In genomic region chr1:94411217-94411616, GRCh38 we compare ENCODE assay signal across 14 cellular contexts. TPM values are rescaled to one million over a fixed set of nuclear protein-coding genes. Genes with fewer than 3 reads are reported as not detected.
A peak's percentile ranks its signal among the peaks of the same experiment; 100 is the strongest.
DNase-seq lines count a peak whose midpoint lies in the region; ATAC-seq and TF ChIP-seq lines count a peak whose summit lies in the region.
"Had no signal": no experiment of that assay in that cellular context is flagged by ENCODE, and none has a peak within 500 bp of the region (broad histone marks: within the 10 kb centered on the region; RNA-seq: fewer than 3 reads in every experiment).

No MANE protein-coding gene starts in this region.

- H3K4me3 ChIP-seq in ovary (no peak overlapping the region), lower leg skin (ENCODE audit: low read depth, poor library complexity, severe bottlenecking) (no peak overlapping the region)
- H3K4me3 ChIP-seq: gastroesophageal sphincter, SJSA1 had no signal

- no peak overlapping the region for H3K27ac ChIP-seq in foreskin keratinocyte
- no peak overlapping the region for H3K27ac ChIP-seq in ovary
- H3K27ac ChIP-seq: gastroesophageal sphincter, SJSA1 had no signal

- no peaks in the 10 kb centered on the region for H3K9me3 ChIP-seq in ovary
- H3K9me3 ChIP-seq: gastroesophageal sphincter, SJSA1 had no signal

- peak; percentile 81 for ATAC-seq in GM18909 (IDR thresholded peaks at IDR 0.05; ENCODE audit: poor library complexity, unreplicated experiment)
- peak; percentile 68 for ATAC-seq in GM21737 (IDR thresholded peaks at IDR 0.05; ENCODE audit: unreplicated experiment)
- peak; percentile 71 for ATAC-seq in HG03196 (IDR thresholded peaks at IDR 0.05; ENCODE audit: unreplicated experiment)
- ATAC-seq in foreskin keratinocyte: peak; percentile 41
- ATAC-seq: gastroesophageal sphincter had no signal

- TF ChIP-seq POLR2A in ovary (IDR thresholded peaks at IDR 0.05) (no peak), lower leg skin (IDR thresholded peaks at IDR 0.05) (no peak)

- intact Hi-C loops in ovary (cut with DNase I) (no loop called here), lower leg skin (cut with DNase I; ENCODE audit: low total_unique reads) (no loop called here)

- no peaks in the 10 kb centered on the region for H3K36me3 ChIP-seq in ovary
- H3K36me3 ChIP-seq: gastroesophageal sphincter, SJSA1 had no signal

- 35 to 43% (median 38%) methylated on average over 1 of the region's 1 CpG for WGBS in ovary, 3 donors
- WGBS in lower leg skin, 2 donors: 36 to 48% methylated on average over 1 of the region's 1 CpG

- TF ChIP-seq CTCF in foreskin keratinocyte (conservative IDR thresholded peaks at IDR 0.05) (no peak), ovary (IDR thresholded peaks at IDR 0.05) (no peak), lower leg skin (IDR thresholded peaks at IDR 0.05) (no peak)

- H3K27me3 ChIP-seq in foreskin keratinocyte (no peaks in the 10 kb centered on the region), ovary (no peaks in the 10 kb centered on the region)

- H3K4me1 ChIP-seq in foreskin keratinocyte (peaks cover 8% of the 10 kb centered on the region), ovary (ENCODE audit: insufficient read depth) (no peaks in the 10 kb centered on the region)
- H3K4me1 ChIP-seq: SJSA1 had no signal

- no peak for TF ChIP-seq EP300 in ovary (IDR thresholded peaks at IDR 0.05)

- peak in 1 of 2 donors; percentile 13 for DNase-seq in foreskin keratinocyte
- no peak for DNase-seq in NCI-H187 (lab: John Stamatoyannopoulos, UW)
- no peak for DNase-seq in ovary
- no peak for DNase-seq in DMS53 treated with DMSO at 0.1 percent for 48 hours (lab: John Stamatoyannopoulos, UW; ENCODE audit: unreplicated experiment)
- DNase-seq in lower leg skin (ENCODE audit: low spot score in 2 of 2): no peak
- DNase-seq: activated CD4-positive, alpha-beta T cell treated with anti-CD3 and anti-CD28 coated beads, Interleukin-2, amount 10 ng/mL, durations not matched to agents 24 days and 14 days; COR-L47; cortex of kidney; NCI-H226 had no signal

RNA-seq across cellular contexts. Expression of gene ABCD3, which starts 7.0 kb away (rescaled TPM):
- total RNA-seq in foreskin keratinocyte (33.4 and 35.7 TPM in 2 replicates), ovary (10 to 100 TPM; 16.6 to 32.1 (median 25.7) TPM), lower leg skin (10 to 100 TPM; 31.3 to 46.6 (median 41.8) TPM)
- polyA plus RNA-seq in foreskin keratinocyte (11.4 and 15.9 TPM in 2 replicates), ovary (10 to 100 TPM; 10.7 to 14.8 TPM)
